8 cellular contexts compared by ENCODE assay signal in the genomic region with DNA sequence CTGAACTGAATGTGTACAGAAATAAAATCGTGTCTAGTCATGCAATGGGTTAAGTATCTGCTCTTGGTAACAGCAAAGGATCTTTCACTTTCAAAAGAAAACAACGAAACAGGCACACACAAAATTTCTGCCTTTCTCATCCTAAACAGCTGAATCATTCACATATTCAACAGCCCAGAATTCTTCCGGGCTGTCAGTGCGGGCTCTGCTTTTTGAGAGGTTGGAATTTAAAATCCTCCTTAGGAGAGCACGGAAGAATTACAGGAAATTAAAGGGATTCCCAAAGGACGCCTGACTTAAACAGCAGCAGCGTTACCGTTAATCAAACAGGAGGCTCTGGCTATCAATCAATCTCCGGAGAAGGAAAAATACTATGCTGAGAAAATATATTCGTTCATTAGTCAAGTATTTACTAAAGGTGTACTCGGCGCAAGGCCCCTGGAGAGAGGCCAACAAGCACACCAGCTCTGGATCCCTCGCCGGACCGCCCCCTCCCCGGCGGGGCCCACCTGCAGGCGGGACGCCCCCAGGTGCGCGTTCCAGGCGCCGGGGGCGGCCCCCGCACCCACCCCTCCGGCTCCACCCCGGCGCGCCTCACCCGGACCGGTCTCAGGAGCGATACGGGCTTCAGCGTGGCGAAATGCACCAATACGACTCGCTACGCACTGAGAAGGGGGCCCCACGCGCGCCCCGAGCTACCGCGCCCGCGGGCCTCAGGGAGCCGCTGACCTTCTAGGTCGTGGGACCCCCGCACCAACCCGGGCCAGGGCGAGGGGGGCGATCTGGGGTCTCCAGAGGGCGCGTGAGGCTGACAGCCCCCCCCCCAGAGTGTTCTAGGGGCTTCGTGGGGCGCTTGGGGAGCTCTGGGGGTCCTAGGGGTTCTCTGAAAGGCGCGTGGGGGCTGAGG. TPM values are rescaled to one million over a fixed set of nuclear protein-coding genes. Genes with fewer than 3 reads are reported as not detected.
DNase-seq lines count a peak whose midpoint lies in the region; ATAC-seq lines count a peak whose summit lies in the region.

No MANE protein-coding gene starts in this region.

- POLR2A ChIA-PET in activated CD4-positive, alpha-beta memory T cell treated with anti-CD3 and anti-CD28 coated beads, Interleukin-2, amount 10 ng/mL, durations not matched to agents 7 days and 5 days (lab: Charles Lee) = interaction anchor here (1.0 to 8.1 kb wide), 9 partner anchors 11 to 69 kb away, joined by 3 to 122 read pairs (median 4); a partner anchor contains a TSS

- H3K9me3 Mint-ChIP-seq in CD4-positive, CD25-positive, alpha-beta regulatory T cell = no peaks in the 10 kb centered on the region
- no peaks in the 10 kb centered on the region for H3K9me3 Mint-ChIP-seq in activated CD4-positive, alpha-beta memory T cell treated with anti-CD3 and anti-CD28 coated beads, Interleukin-2, amount 10 ng/mL, durations not matched to agents 7 days and 5 days

- H3K9me3 ChIP-seq in CD4-positive, CD25-positive, alpha-beta regulatory T cell (ENCODE audit: control insufficient read depth in 2 of 2, low read length in 2 of 2) = no peaks in the 10 kb centered on the region
- H3K9me3 ChIP-seq in effector memory CD4-positive, alpha-beta T cell (ENCODE audit: control insufficient read depth, low read length) = no peaks in the 10 kb centered on the region

- CTCF ChIA-PET in activated CD4-positive, alpha-beta memory T cell treated with anti-CD3 and anti-CD28 coated beads, Interleukin-2, amount 10 ng/mL, durations not matched to agents 7 days and 5 days (lab: Charles Lee) = interaction anchor here (0.8 to 7.7 kb wide), 9 partner anchors 10 to 81 kb away, joined by 3 to 79 read pairs (median 4); a partner anchor contains a TSS

- H3K4me1 ChIP-seq in CD4-positive, CD25-positive, alpha-beta regulatory T cell (ENCODE audit: control insufficient read depth, insufficient read depth, low read length, poor library complexity, severe bottlenecking) = peaks cover 22% of the 10 kb centered on the region
- H3K4me1 ChIP-seq in effector memory CD4-positive, alpha-beta T cell (ENCODE audit: control insufficient read depth, insufficient read depth, low read length, poor library complexity, severe bottlenecking) = peaks cover 6% of the 10 kb centered on the region

- DNase-seq in CD4-positive, CD25-positive, alpha-beta regulatory T cell = peak; percentile 34 to 58 (median 37)
- DNase-seq in NCI-H146 (lab: John Stamatoyannopoulos, UW) (peak; percentile 70), mesenteric fat pad (ENCODE audit: low spot score) (peak; percentile 86), pons (ENCODE audit: low spot score) (no peak)
- DNase-seq in activated CD4-positive, alpha-beta memory T cell treated with anti-CD3 and anti-CD28 coated beads, Interleukin-2, amount 10 ng/mL, durations not matched to agents 7 days and 5 days = peak; percentile 47
- peak; percentile 7 to 36 (median 25) for DNase-seq in effector memory CD4-positive, alpha-beta T cell
- DNase-seq in stimulated activated CD8-positive, alpha-beta memory T cell treated with anti-CD3 and anti-CD28 coated beads, Interleukin-7, amount 100 ng/mL, for 4 hours (ENCODE audit: low read depth in 2 of 2) = peak; percentile 20 to 56

- H3K4me3 ChIP-seq in CD4-positive, CD25-positive, alpha-beta regulatory T cell (ENCODE audit: low read depth, low read length) = peak overlapping the region; percentile 85
- H3K4me3 ChIP-seq in effector memory CD4-positive, alpha-beta T cell (ENCODE audit: insufficient read depth, low read depth, low read length, poor library complexity, severe bottlenecking) = peak overlapping the region; percentile 98

- ATAC-seq in CD4-positive, CD25-positive, alpha-beta regulatory T cell (ENCODE audit: low read depth in 2 of 2) = no peak
- ATAC-seq in GM21529 (IDR thresholded peaks at IDR 0.05; ENCODE audit: unreplicated experiment) = peak; percentile 27

- no peaks in the 10 kb centered on the region for H3K36me3 ChIP-seq in CD4-positive, CD25-positive, alpha-beta regulatory T cell (ENCODE audit: control insufficient read depth, insufficient read depth, low read length)
- no peaks in the 10 kb centered on the region for H3K36me3 ChIP-seq in effector memory CD4-positive, alpha-beta T cell (ENCODE audit: control insufficient read depth, insufficient read depth, low read length)

- H3K4me1 Mint-ChIP-seq in CD4-positive, CD25-positive, alpha-beta regulatory T cell = peaks cover 20 to 44% (median 29%) of the 10 kb centered on the region in 4 donors
- H3K4me1 Mint-ChIP-seq in activated CD4-positive, alpha-beta memory T cell treated with anti-CD3 and anti-CD28 coated beads, Interleukin-2, amount 10 ng/mL, durations not matched to agents 7 days and 5 days = peaks cover 59% of the 10 kb centered on the region

- H3K27me3 ChIP-seq in CD4-positive, CD25-positive, alpha-beta regulatory T cell (ENCODE audit: control insufficient read depth, insufficient read depth, low read length) = no peaks in the 10 kb centered on the region
- no peaks in the 10 kb centered on the region for H3K27me3 ChIP-seq in effector memory CD4-positive, alpha-beta T cell (replicated peaks; ENCODE audit: control insufficient read depth, insufficient read depth, low read length, poor library complexity, severe bottlenecking)

- peak overlapping the region; percentile 88 to 97 (median 92) for H3K4me3 Mint-ChIP-seq in CD4-positive, CD25-positive, alpha-beta regulatory T cell
- H3K4me3 Mint-ChIP-seq in activated CD4-positive, alpha-beta memory T cell treated with anti-CD3 and anti-CD28 coated beads, Interleukin-2, amount 10 ng/mL, durations not matched to agents 7 days and 5 days = peak overlapping the region; percentile 95

- peak overlapping the region; percentile 86 to 95 (median 93) for H3K27ac Mint-ChIP-seq in CD4-positive, CD25-positive, alpha-beta regulatory T cell
- peak overlapping the region; percentile 92 for H3K27ac Mint-ChIP-seq in activated CD4-positive, alpha-beta memory T cell treated with anti-CD3 and anti-CD28 coated beads, Interleukin-2, amount 10 ng/mL, durations not matched to agents 7 days and 5 days

- peak overlapping the region; percentile 61 for H3K27ac ChIP-seq in CD4-positive, CD25-positive, alpha-beta regulatory T cell (ENCODE audit: insufficient read depth, low read length, poor library complexity, severe bottlenecking)
- peak overlapping the region; percentile 67 for H3K27ac ChIP-seq in effector memory CD4-positive, alpha-beta T cell (ENCODE audit: insufficient read depth, low read length, poor library complexity, severe bottlenecking)

- peaks cover 3% of the 10 kb centered on the region for H3K36me3 Mint-ChIP-seq in CD4-positive, CD25-positive, alpha-beta regulatory T cell
- H3K36me3 Mint-ChIP-seq in activated CD4-positive, alpha-beta memory T cell treated with anti-CD3 and anti-CD28 coated beads, Interleukin-2, amount 10 ng/mL, durations not matched to agents 7 days and 5 days (ENCODE audit: low read depth) = peaks cover 12% of the 10 kb centered on the region

- H3K27me3 Mint-ChIP-seq in CD4-positive, CD25-positive, alpha-beta regulatory T cell = peaks cover 21% of the 10 kb centered on the region
- H3K27me3 Mint-ChIP-seq in activated CD4-positive, alpha-beta memory T cell treated with anti-CD3 and anti-CD28 coated beads, Interleukin-2, amount 10 ng/mL, durations not matched to agents 7 days and 5 days = no peaks in the 10 kb centered on the region

RNA-seq across cellular contexts. Expression of a gene that starts 1.0 kb away (rescaled TPM):
- total RNA-seq in CD4-positive, CD25-positive, alpha-beta regulatory T cell = 10.6 TPM
- polyA plus RNA-seq in CD4-positive, CD25-positive, alpha-beta regulatory T cell = 1 to 10 TPM; 3.6 to 4.8 (median 4.2) TPM
- total RNA-seq in activated CD4-positive, alpha-beta memory T cell treated with anti-CD3 and anti-CD28 coated beads, Interleukin-2, amount 10 ng/mL, durations not matched to agents 7 days and 5 days = 10 to 100 TPM; 16.0 TPM
- total RNA-seq in mesenteric fat pad = 8.4 TPM

RNA-seq across cellular contexts. Expression of a gene that starts 19.2 kb away (rescaled TPM):
- not detected for total RNA-seq in CD4-positive, CD25-positive, alpha-beta regulatory T cell
- polyA plus RNA-seq in CD4-positive, CD25-positive, alpha-beta regulatory T cell = not detected
- total RNA-seq in activated CD4-positive, alpha-beta memory T cell treated with anti-CD3 and anti-CD28 coated beads, Interleukin-2, amount 10 ng/mL, durations not matched to agents 7 days and 5 days = not detected
- not detected for total RNA-seq in mesenteric fat pad

RNA-seq across cellular contexts. Expression of a gene that starts 32.4 kb away (rescaled TPM):
- total RNA-seq in CD4-positive, CD25-positive, alpha-beta regulatory T cell = not detected
- polyA plus RNA-seq in CD4-positive, CD25-positive, alpha-beta regulatory T cell = not detected
- not detected for total RNA-seq in activated CD4-positive, alpha-beta memory T cell treated with anti-CD3 and anti-CD28 coated beads, Interleukin-2, amount 10 ng/mL, durations not matched to agents 7 days and 5 days
- total RNA-seq in mesenteric fat pad = 0.96 TPM

RNA-seq across cellular contexts. Expression of a gene that starts 58.3 kb away (rescaled TPM):
- 24.8 TPM for total RNA-seq in CD4-positive, CD25-positive, alpha-beta regulatory T cell
- 1 to 10 TPM; 3.1 to 4.1 (median 3.3) TPM for polyA plus RNA-seq in CD4-positive, CD25-positive, alpha-beta regulatory T cell
- 10 to 100 TPM; 13.5 to 14.3 TPM for total RNA-seq in activated CD4-positive, alpha-beta memory T cell treated with anti-CD3 and anti-CD28 coated beads, Interleukin-2, amount 10 ng/mL, durations not matched to agents 7 days and 5 days
- total RNA-seq in mesenteric fat pad = 14.6 TPM
